In the genomic region with DNA sequence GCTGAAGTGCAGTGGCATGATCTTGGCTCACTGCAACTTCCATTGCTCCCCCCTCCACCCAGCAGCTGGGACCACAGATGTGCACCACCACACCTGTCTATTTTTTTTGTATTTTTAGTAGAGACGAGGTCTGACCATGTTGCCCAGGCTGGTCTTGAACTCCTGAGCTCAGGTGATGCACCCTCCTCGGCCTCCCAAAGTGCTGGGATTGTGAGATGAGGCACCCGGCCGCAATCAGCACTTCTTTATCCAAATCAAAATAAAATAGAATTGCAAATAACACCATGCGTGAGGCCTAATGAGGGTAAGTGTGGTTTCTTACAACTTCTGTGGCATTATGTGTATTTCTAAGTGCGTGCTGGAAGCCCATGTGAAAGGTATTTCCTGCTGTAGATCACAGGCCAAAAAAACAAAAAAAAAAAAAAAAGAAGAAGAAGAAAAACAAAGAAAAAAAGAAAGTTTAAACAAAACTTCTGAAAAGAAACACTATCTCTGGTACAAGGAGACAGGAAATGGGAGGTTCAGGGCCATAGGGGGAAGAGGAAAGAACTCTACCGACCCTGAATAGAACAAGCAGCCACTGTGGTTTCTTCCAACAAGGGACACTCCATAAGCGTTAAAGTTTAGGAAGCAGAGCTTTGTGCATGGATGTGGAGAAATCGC, we compare ENCODE assay signal across 12 cellular contexts. TPM values are rescaled to one million over a fixed set of nuclear protein-coding genes. Genes with fewer than 3 reads are reported as not detected.
DNase-seq lines count a peak whose midpoint lies in the region; ATAC-seq and TF ChIP-seq lines count a peak whose summit lies in the region.
"Had no signal": no experiment of that assay in that cellular context is flagged by ENCODE, and none has a peak within 500 bp of the region (broad histone marks: within the 10 kb centered on the region; RNA-seq: fewer than 3 reads in every experiment).

No MANE protein-coding gene starts in this region.

- peak overlapping the region; percentile 68 for H3K4me3 Mint-ChIP-seq in activated naive CD4-positive, alpha-beta T cell treated with anti-CD3 and anti-CD28 coated beads, Interleukin-2, amount 10 ng/mL, durations not matched to agents 7 days and 5 days
- H3K4me3 Mint-ChIP-seq in activated T-cell treated with anti-CD3 and anti-CD28 coated beads, Interleukin-2, amount 50 U/mL, for 72 hours = peak overlapping the region; percentile 87 to 98

- TF ChIP-seq CTCF in right lobe of liver (IDR thresholded peaks at IDR 0.05) = no peak
- no peak for TF ChIP-seq CTCF in tibial nerve (IDR thresholded peaks at IDR 0.05)

- intact Hi-C loops in right lobe of liver (cut with DNase I) = no loop called here

- ATAC-seq in activated T-cell treated with anti-CD3 and anti-CD28 coated beads, Interleukin-2, amount 50 U/mL, for 72 hours (replicated peaks in 1 of 2) = no peak
- no peak for ATAC-seq in right lobe of liver
- no peak for ATAC-seq in GM21367 (IDR thresholded peaks at IDR 0.05; ENCODE audit: unreplicated experiment)

- TF ChIP-seq POLR2A in right lobe of liver (IDR thresholded peaks at IDR 0.05) = no peak
- TF ChIP-seq POLR2A in tibial nerve (IDR thresholded peaks at IDR 0.05) = no peak

- peaks cover 7% of the 10 kb centered on the region for H3K27me3 Mint-ChIP-seq in activated naive CD4-positive, alpha-beta T cell treated with anti-CD3 and anti-CD28 coated beads, Interleukin-2, amount 10 ng/mL, durations not matched to agents 7 days and 5 days
- no peaks in the 10 kb centered on the region for H3K27me3 Mint-ChIP-seq in activated T-cell treated with anti-CD3 and anti-CD28 coated beads, Interleukin-2, amount 50 U/mL, for 72 hours (ENCODE audit: low read depth)

- peaks cover 69% of the 10 kb centered on the region for H3K4me1 Mint-ChIP-seq in activated naive CD4-positive, alpha-beta T cell treated with anti-CD3 and anti-CD28 coated beads, Interleukin-2, amount 10 ng/mL, durations not matched to agents 7 days and 5 days
- peaks cover 54% of the 10 kb centered on the region for H3K4me1 Mint-ChIP-seq in activated T-cell treated with anti-CD3 and anti-CD28 coated beads, Interleukin-2, amount 50 U/mL, for 72 hours (ENCODE audit: low read depth)

- CTCF ChIA-PET in activated naive CD4-positive, alpha-beta T cell treated with anti-CD3 and anti-CD28 coated beads, Interleukin-2, amount 10 ng/mL, durations not matched to agents 7 days and 5 days (lab: Charles Lee) = no interaction called here

- no peak for DNase-seq in activated naive CD4-positive, alpha-beta T cell treated with anti-CD3 and anti-CD28 coated beads, Interleukin-2, amount 10 ng/mL, durations not matched to agents 7 days and 5 days
- DNase-seq in activated naive CD4-positive, alpha-beta T cell treated with anti-CD3 and anti-CD28 coated beads, Interleukin-2, amount 50 U/mL, for 16 hours = no peak
- DNase-seq in activated T-cell treated with anti-CD3 and anti-CD28 coated beads, Interleukin-2, amount 50 U/mL, for 72 hours = no peak
- peak in 1 of 3 donors; percentile 34 for DNase-seq in right lobe of liver
- no peak for DNase-seq in tibial nerve (ENCODE audit: low spot score in 2 of 2)
- no peak for DNase-seq in NOMO-1 (lab: John Stamatoyannopoulos, UW; ENCODE audit: unreplicated experiment in 2 of 2)
- DNase-seq in HCEC 1CT = no peak
- DNase-seq: caudate nucleus had no signal

- no peak for TF ChIP-seq EP300 in tibial nerve (IDR thresholded peaks at IDR 0.05)

- H3K27ac ChIP-seq in right lobe of liver (peak overlapping the region; percentile 33 to 50 (median 39)), tibial nerve (peak overlapping the region in 3 of 4 donors; percentile 69 to 100 (median 74))
- H3K27ac ChIP-seq: KMS-11 had no signal

- WGBS in right lobe of liver (ENCODE audit: insufficient coverage, low coverage, low lambda C conversion rate, missing lambda C conversion rate) = 38% methylated on average over 9 of the region's 9 CpGs
- 45 to 53% methylated on average over 9 of the region's 9 CpGs for WGBS in tibial nerve, 2 donors

- H3K36me3 Mint-ChIP-seq in activated naive CD4-positive, alpha-beta T cell treated with anti-CD3 and anti-CD28 coated beads, Interleukin-2, amount 10 ng/mL, durations not matched to agents 7 days and 5 days = peaks cover 17% of the 10 kb centered on the region
- H3K36me3 Mint-ChIP-seq in activated T-cell treated with anti-CD3 and anti-CD28 coated beads, Interleukin-2, amount 50 U/mL, for 72 hours (ENCODE audit: insufficient read depth in 2 of 2) = peaks cover 12 to 20% of the 10 kb centered on the region in 2 donors

- peaks cover 4% of the 10 kb centered on the region for H3K9me3 Mint-ChIP-seq in activated naive CD4-positive, alpha-beta T cell treated with anti-CD3 and anti-CD28 coated beads, Interleukin-2, amount 10 ng/mL, durations not matched to agents 7 days and 5 days
- peaks cover 0 to under 1% of the 10 kb centered on the region in 2 donors for H3K9me3 Mint-ChIP-seq in activated T-cell treated with anti-CD3 and anti-CD28 coated beads, Interleukin-2, amount 50 U/mL, for 72 hours

- H3K9me3 ChIP-seq in right lobe of liver (no peaks in the 10 kb centered on the region), tibial nerve (no peaks in the 10 kb centered on the region)

- peaks cover 0 to 36% (median 11%) of the 10 kb centered on the region in 4 donors for H3K4me1 ChIP-seq in right lobe of liver
- H3K4me1 ChIP-seq in tibial nerve = peaks cover 0 to 71% (median 24%) of the 10 kb centered on the region in 4 donors

- H3K27me3 ChIP-seq in right lobe of liver = no peaks in the 10 kb centered on the region
- no peaks in the 10 kb centered on the region for H3K27me3 ChIP-seq in tibial nerve

- H3K36me3 ChIP-seq in right lobe of liver (no peaks in the 10 kb centered on the region), tibial nerve (peaks cover 0 to 2% (median 0%) of the 10 kb centered on the region in 3 donors)

- peak overlapping the region; percentile 100 for H3K27ac Mint-ChIP-seq in activated naive CD4-positive, alpha-beta T cell treated with anti-CD3 and anti-CD28 coated beads, Interleukin-2, amount 10 ng/mL, durations not matched to agents 7 days and 5 days
- peak overlapping the region; percentile 100 for H3K27ac Mint-ChIP-seq in activated T-cell treated with anti-CD3 and anti-CD28 coated beads, Interleukin-2, amount 50 U/mL, for 72 hours

- H3K4me3 ChIP-seq in right lobe of liver (no peak overlapping the region), tibial nerve (no peak overlapping the region)
- H3K4me3 ChIP-seq: smooth muscle cell had no signal

RNA-seq across cellular contexts. Expression of a gene that starts 3.0 kb away (rescaled TPM):
- total RNA-seq in activated T-cell treated with anti-CD3 and anti-CD28 coated beads, Interleukin-2, amount 50 U/mL, for 72 hours = 100 to 1,000 TPM; 233 to 236 TPM
- total RNA-seq in right lobe of liver (10 to 100 TPM; 10.4 to 34.8 (median 15.4) TPM), tibial nerve (100 to 1,000 TPM in 1 of 4 donors, 10 to 100 TPM in 3; 53.1 to 108 (median 61.6) TPM)

RNA-seq across cellular contexts. Expression of a gene that starts 33.1 kb away (rescaled TPM):
- 1 to 10 TPM; 8.3 to 9.1 TPM for total RNA-seq in activated T-cell treated with anti-CD3 and anti-CD28 coated beads, Interleukin-2, amount 50 U/mL, for 72 hours
- total RNA-seq in right lobe of liver = 1 to 10 TPM; 2.6 to 3.8 (median 3.2) TPM
- 1 to 10 TPM; 2.3 to 7.1 (median 5.5) TPM for total RNA-seq in tibial nerve

RNA-seq across cellular contexts. Expression of a gene that starts 33.2 kb away (rescaled TPM):
- 1 to 10 TPM; 2.7 to 4.7 TPM for total RNA-seq in activated T-cell treated with anti-CD3 and anti-CD28 coated beads, Interleukin-2, amount 50 U/mL, for 72 hours
- total RNA-seq in right lobe of liver (1 to 10 TPM; 2.6 to 4.9 (median 3.6) TPM), tibial nerve (10 to 100 TPM; 12.8 to 26.7 (median 13.4) TPM)

RNA-seq across cellular contexts. Expression of a gene that starts 44.4 kb away (rescaled TPM):
- total RNA-seq in activated T-cell treated with anti-CD3 and anti-CD28 coated beads, Interleukin-2, amount 50 U/mL, for 72 hours = under 1 TPM; 0.19 to 0.30 TPM
- total RNA-seq in right lobe of liver (100 to 1,000 TPM; 285 to 486 (median 374) TPM), tibial nerve (1 to 10 TPM in 3 of 4 donors, not detected in 1; 1.3 to 3.5 (median 1.8) TPM)
- total RNA-seq: temporal lobe had no signal
